In the genomic region with DNA sequence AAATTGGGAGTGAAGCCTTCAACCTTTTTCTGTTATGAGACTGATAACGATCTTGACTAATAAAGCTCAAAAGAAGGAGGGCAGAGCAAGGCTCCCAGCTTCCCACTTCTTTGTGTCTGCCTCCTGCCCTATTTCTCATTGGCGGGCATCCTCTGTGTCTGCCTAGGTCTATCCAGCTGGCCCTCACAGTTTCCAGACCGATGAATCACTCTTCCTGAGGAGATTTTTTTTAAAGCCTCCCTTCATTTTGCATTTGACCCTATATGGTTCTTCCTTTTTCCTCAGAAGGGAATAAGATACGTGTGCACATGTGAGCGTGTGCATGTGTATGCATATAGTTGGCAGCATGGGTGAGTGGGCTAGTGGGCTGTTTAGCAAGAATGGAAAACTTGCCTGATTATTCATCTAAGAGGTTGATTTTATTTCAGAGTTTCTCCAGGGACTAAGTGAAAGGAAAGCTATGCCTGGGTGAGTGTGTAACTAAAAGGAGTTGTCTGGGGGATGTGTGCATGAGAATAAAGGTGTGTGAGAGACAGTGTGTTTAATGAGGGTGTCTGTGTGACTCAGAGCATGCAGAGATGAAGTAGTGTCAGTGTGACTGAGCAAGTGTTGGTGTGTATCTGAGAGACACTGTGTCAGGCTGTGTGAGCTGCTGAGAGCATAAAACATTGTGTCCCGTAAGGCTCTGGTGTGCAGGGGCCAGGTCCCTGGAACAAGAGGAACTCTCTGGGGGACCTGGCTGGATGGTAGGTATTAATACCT, we compare ENCODE assay signal across 8 cellular contexts. TPM values are rescaled to one million over a fixed set of nuclear protein-coding genes. Genes with fewer than 3 reads are reported as not detected.
DNase-seq lines count a peak whose midpoint lies in the region; ATAC-seq and TF ChIP-seq lines count a peak whose summit lies in the region.

No MANE protein-coding gene starts in this region.

- peak overlapping the region in 18 of 59 donors; percentile 0 to 66 (median 26) for H3K4me3 ChIP-seq in dorsolateral prefrontal cortex
- no peak overlapping the region for H3K4me3 ChIP-seq in mucosa of descending colon

- H3K9me3 ChIP-seq in mucosa of descending colon = no peaks in the 10 kb centered on the region

- DNase-seq in AG09319 (ENCODE audit: extremely low read depth, low read depth) (peak; percentile 76), NCI-H446 (lab: John Stamatoyannopoulos, UW) (peak; percentile 88 to 91), dorsolateral prefrontal cortex (peak in 5 of 10 donors; percentile 54 to 75 (median 70)), mucosa of descending colon (peak in 1 of 3 donors; percentile 22), activated gamma-delta T cell treated with Interleukin-2 at 50 U/mL for 16 hours (no peak), COR-L47 (lab: John Stamatoyannopoulos, UW) (no peak)

- no peaks in the 10 kb centered on the region for H3K27me3 ChIP-seq in dorsolateral prefrontal cortex

- intact Hi-C loops in dorsolateral prefrontal cortex (cut with DNase I) = no loop called here
- intact Hi-C loops in mucosa of descending colon (cut with DNase I, micrococcal nuclease) = no loop called here

- ATAC-seq in mucosa of descending colon (peak; percentile 4), GM21786 (IDR thresholded peaks at IDR 0.05; ENCODE audit: unreplicated experiment) (no peak), HG02623 (IDR thresholded peaks at IDR 0.05; ENCODE audit: unreplicated experiment) (no peak)

- peak overlapping the region; percentile 71 to 98 (median 92) for H3K27ac ChIP-seq in dorsolateral prefrontal cortex

- H3K4me1 ChIP-seq in mucosa of descending colon (ENCODE audit: low read depth) = peaks cover 13% of the 10 kb centered on the region

- H3K36me3 ChIP-seq in mucosa of descending colon (ENCODE audit: low read depth) = no peaks in the 10 kb centered on the region

- no peak for TF ChIP-seq CTCF in AG09319 (IDR thresholded peaks at IDR 0.05; ENCODE audit: low read depth, low read length)
- no peak for TF ChIP-seq CTCF in dorsolateral prefrontal cortex (IDR thresholded peaks at IDR 0.05 in 54 of 56, conservative IDR thresholded peaks at IDR 0.05 in 2 of 56; ENCODE audit: low read depth in 1 of 56, partially characterized antibody in 56 of 56)
- TF ChIP-seq CTCF in mucosa of descending colon (IDR thresholded peaks at IDR 0.05) = no peak

RNA-seq across cellular contexts. Expression of a gene that starts 12.2 kb away (rescaled TPM):
- 100 to 1,000 TPM in 117 of 120 experiments, 10 to 100 TPM in 3; 68.2 to 983 (median 256) TPM for total RNA-seq in dorsolateral prefrontal cortex
- 100 to 1,000 TPM in 2 of 3 donors, 10 to 100 TPM in 1; 79.4 to 116 (median 115) TPM for total RNA-seq in mucosa of descending colon

RNA-seq across cellular contexts. Expression of a gene that starts 47.4 kb away (rescaled TPM):
- 100 to 1,000 TPM in 36 of 120 experiments, 10 to 100 TPM in 84; 67.9 to 122 (median 95.9) TPM for total RNA-seq in dorsolateral prefrontal cortex
- total RNA-seq in mucosa of descending colon = 100 to 1,000 TPM; 126 to 134 (median 130) TPM

RNA-seq across cellular contexts. Expression of a gene that starts 53.9 kb away (rescaled TPM):
- total RNA-seq in dorsolateral prefrontal cortex (10 to 100 TPM; 28.5 to 49.1 (median 37.4) TPM), mucosa of descending colon (10 to 100 TPM; 10.7 to 23.0 (median 12.8) TPM)

RNA-seq across cellular contexts. Expression of a gene that starts 59.8 kb away (rescaled TPM):
- total RNA-seq in dorsolateral prefrontal cortex (not detected), mucosa of descending colon (1 to 10 TPM; 1.1 to 3.9 (median 2.2) TPM)

Comparison
In these comparisons a context has a peak if more than half of its experiments do, and no peak if none do; other contexts are left out.
1. DNase-seq: peak in AG09319 (single experiment) and NCI-H446 (2 of 2); none in activated gamma-delta T cell treated with Interleukin-2 at 50 U/mL for 16 hours (single experiment) and COR-L47 (single experiment).